ENCODE assay signal across 2 cellular contexts in genomic region chr3:178690571-178690970, GRCh38.
TF ChIP-seq lines count a peak whose summit lies in the region.

No MANE protein-coding gene starts in this region.

TF ChIP-seq in SK-N-SH treated with all-trans-retinoic acid at 6 μM for 48 hours, 23 proteins besides CTCF, POLR2A, EP300 and RAD21 (continued from another document):
- TF ChIP-seq, protein P1, sequence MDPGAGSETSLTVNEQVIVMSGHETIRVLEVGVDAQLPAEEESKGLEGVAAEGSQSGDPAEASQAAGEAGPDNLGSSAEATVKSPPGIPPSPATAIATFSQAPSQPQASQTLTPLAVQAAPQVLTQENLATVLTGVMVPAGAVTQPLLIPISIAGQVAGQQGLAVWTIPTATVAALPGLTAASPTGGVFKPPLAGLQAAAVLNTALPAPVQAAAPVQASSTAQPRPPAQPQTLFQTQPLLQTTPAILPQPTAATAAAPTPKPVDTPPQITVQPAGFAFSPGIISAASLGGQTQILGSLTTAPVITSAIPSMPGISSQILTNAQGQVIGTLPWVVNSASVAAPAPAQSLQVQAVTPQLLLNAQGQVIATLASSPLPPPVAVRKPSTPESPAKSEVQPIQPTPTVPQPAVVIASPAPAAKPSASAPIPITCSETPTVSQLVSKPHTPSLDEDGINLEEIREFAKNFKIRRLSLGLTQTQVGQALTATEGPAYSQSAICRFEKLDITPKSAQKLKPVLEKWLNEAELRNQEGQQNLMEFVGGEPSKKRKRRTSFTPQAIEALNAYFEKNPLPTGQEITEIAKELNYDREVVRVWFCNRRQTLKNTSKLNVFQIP (CRISPR knock-in tag; IDR thresholded peaks at IDR 0.05; ENCODE audit: borderline replicate concordance, low read depth): no peak
- no peak for TF ChIP-seq BACH2 (CRISPR knock-in tag; IDR thresholded peaks at IDR 0.05; ENCODE audit: borderline replicate concordance)
- TF ChIP-seq TCF4 (CRISPR knock-in tag; IDR thresholded peaks at IDR 0.05; ENCODE audit: borderline replicate concordance): no peak
- TF ChIP-seq PATZ1 (CRISPR knock-in tag; IDR thresholded peaks at IDR 0.05; ENCODE audit: borderline replicate concordance): no peak
- no peak for TF ChIP-seq CREB5 (CRISPR knock-in tag; IDR thresholded peaks at IDR 0.05; ENCODE audit: low read depth)
- TF ChIP-seq ISL1 (CRISPR knock-in tag; IDR thresholded peaks at IDR 0.05): 0 out of 2 replicates have a peak, but pooled peaks have one; percentile 7
- no peak for TF ChIP-seq ZNF8 (CRISPR knock-in tag; IDR thresholded peaks at IDR 0.05)
- TF ChIP-seq ARNTL (CRISPR knock-in tag; IDR thresholded peaks at IDR 0.05; ENCODE audit: borderline replicate concordance, low read depth): no peak
- no peak for TF ChIP-seq GLIS3 (CRISPR knock-in tag; IDR thresholded peaks at IDR 0.05)
- TF ChIP-seq PPARA (CRISPR knock-in tag; IDR thresholded peaks at IDR 0.05; ENCODE audit: borderline replicate concordance): no peak
- no peak for TF ChIP-seq ZC3H10 (CRISPR knock-in tag; IDR thresholded peaks at IDR 0.05)
- no peak for TF ChIP-seq RARB (CRISPR knock-in tag; IDR thresholded peaks at IDR 0.05)
- no peak for TF ChIP-seq ESRRG (CRISPR knock-in tag; IDR thresholded peaks at IDR 0.05)
- TF ChIP-seq SNAI2 (CRISPR knock-in tag; IDR thresholded peaks at IDR 0.05): peak; percentile 56; the same call in 1 of the 2 replicates

TF ChIP-seq in SK-N-SH, 30 proteins besides CTCF, POLR2A, EP300 and RAD21 (continued from another document):
- no peak for TF ChIP-seq TAF1 (IDR thresholded peaks at IDR 0.05; ENCODE audit: borderline replicate concordance, low read depth, low read length)
- TF ChIP-seq MXI1 (IDR thresholded peaks at IDR 0.05; ENCODE audit: low read depth, low read length): no peak
- TF ChIP-seq ELF1 (IDR thresholded peaks at IDR 0.05): no peak
- TF ChIP-seq MAX (IDR thresholded peaks at IDR 0.05; ENCODE audit: low read depth): no peak
- no peak for TF ChIP-seq PBX3 (IDR thresholded peaks at IDR 0.05)
- no peak for TF ChIP-seq FOXJ3 (CRISPR knock-in tag; IDR thresholded peaks at IDR 0.05)
- TF ChIP-seq RFX5 (IDR thresholded peaks at IDR 0.05; ENCODE audit: low read length): no peak
- TF ChIP-seq POLR2AphosphoS5 (IDR thresholded peaks at IDR 0.05; ENCODE audit: low read depth, low read length): no peak
- TF ChIP-seq CHD2 (IDR thresholded peaks at IDR 0.05; ENCODE audit: low read length, partially characterized antibody): no peak
